Comparison of ENCODE assay signal across 8 cellular contexts in genomic region chr7:54839538-54840213, GRCh38.
DNase-seq lines count a peak whose midpoint lies in the region; ATAC-seq and TF ChIP-seq lines count a peak whose summit lies in the region.

No MANE protein-coding gene starts in this region.

- H4K20me1 ChIP-seq in SU-DHL-6 (ENCODE audit: low read depth, low read length) (no peaks in the 10 kb centered on the region; the same call in 1 of the 2 replicates), smooth muscle cell (ENCODE audit: low read depth) (no peaks in the 10 kb centered on the region)

- H3K27me3 ChIP-seq in SU-DHL-6 (ENCODE audit: low read length) (no peaks in the 10 kb centered on the region), cardiac muscle cell (no peaks in the 10 kb centered on the region), smooth muscle cell (ENCODE audit: low read depth) (no peaks in the 10 kb centered on the region)

- no peaks in the 10 kb centered on the region for H3K9me2 ChIP-seq in SU-DHL-6 (replicated peaks; ENCODE audit: insufficient read depth, low read length)

- H3K4me3 ChIP-seq in SU-DHL-6 (ENCODE audit: insufficient read depth, low read length, poor library complexity, severe bottlenecking) (no peak overlapping the region), cardiac muscle cell (no peak overlapping the region), smooth muscle cell (no peak overlapping the region)

- H2AFZ ChIP-seq in SU-DHL-6 (ENCODE audit: low read depth, low read length, severe bottlenecking) (no peak overlapping the region), smooth muscle cell (ENCODE audit: low read depth) (no peak overlapping the region)

- H3F3A ChIP-seq in SU-DHL-6 (ENCODE audit: insufficient read depth): no peaks in the 10 kb centered on the region
- no peaks in the 10 kb centered on the region for H3F3A ChIP-seq in smooth muscle cell (ENCODE audit: low read depth)

- no peak for ATAC-seq in HG02970 (IDR thresholded peaks at IDR 0.05; ENCODE audit: low FRiP score, unreplicated experiment)
- no peak for ATAC-seq in HG03097 (IDR thresholded peaks at IDR 0.05; ENCODE audit: low FRiP score, unreplicated experiment)

- DNase-seq in AG08395 (ENCODE audit: low spot score) (peak; percentile 77), H4 (ENCODE audit: low spot score) (peak; percentile 83), cardiac muscle cell (ENCODE audit: low read depth in 1 of 2, low spot score in 1 of 2) (peak; percentile 29 to 57), smooth muscle cell (lab: John Stamatoyannopoulos, UW; ENCODE audit: unreplicated experiment) (no peak), inferior parietal cortex (ENCODE audit: extremely low spot score) (no peak)

- H3K36me3 ChIP-seq in SU-DHL-6 (ENCODE audit: low read length): no peaks in the 10 kb centered on the region
- H3K36me3 ChIP-seq in cardiac muscle cell: no peaks in the 10 kb centered on the region
- H3K36me3 ChIP-seq in smooth muscle cell (ENCODE audit: low read depth): no peaks in the 10 kb centered on the region

- H3K9me3 ChIP-seq in SU-DHL-6 (ENCODE audit: insufficient read depth, low read length) (no peaks in the 10 kb centered on the region), cardiac muscle cell (ENCODE audit: low read depth) (no peaks in the 10 kb centered on the region), smooth muscle cell (replicated peaks; ENCODE audit: low read depth) (no peaks in the 10 kb centered on the region)

- H3K9ac ChIP-seq in SU-DHL-6 (ENCODE audit: low read length): no peak overlapping the region
- no peak overlapping the region for H3K9ac ChIP-seq in smooth muscle cell (ENCODE audit: low read depth)

- H3K4me2 ChIP-seq in SU-DHL-6 (ENCODE audit: low read depth, low read length, poor library complexity, severe bottlenecking) (no peak overlapping the region), smooth muscle cell (no peak overlapping the region)

- H3K4me1 ChIP-seq in cardiac muscle cell (ENCODE audit: low read depth): no peaks in the 10 kb centered on the region
- H3K4me1 ChIP-seq in smooth muscle cell (ENCODE audit: low read depth): peaks cover 5% of the 10 kb centered on the region

- 70% methylated on average over 10 of the region's 10 CpGs for WGBS in smooth muscle cell (ENCODE audit: low lambda C conversion rate)

- no peaks in the 10 kb centered on the region for H3K79me2 ChIP-seq in SU-DHL-6 (ENCODE audit: insufficient read depth, low read length)
- no peaks in the 10 kb centered on the region for H3K79me2 ChIP-seq in smooth muscle cell (ENCODE audit: low read depth)

- H3K27ac ChIP-seq in SU-DHL-6 (ENCODE audit: low read depth, low read length) (no peak overlapping the region), cardiac muscle cell (no peak overlapping the region), smooth muscle cell (ENCODE audit: low read depth) (no peak overlapping the region)

- TF ChIP-seq CTCF in SU-DHL-6 (IDR thresholded peaks at IDR 0.05; ENCODE audit: insufficient read depth, low read length, poor library complexity, severe bottlenecking) (peak; percentile 18), cardiac muscle cell (IDR thresholded peaks at IDR 0.05; ENCODE audit: low read depth, low read length) (peak; percentile 73), smooth muscle cell (IDR thresholded peaks at IDR 0.05; ENCODE audit: borderline replicate concordance, insufficient read depth, poor library complexity, severe bottlenecking) (peak; percentile 38)

Comparison
In these comparisons a context has a peak if more than half of its experiments do, and no peak if none do; other contexts are left out.
1. DNase-seq: peak in AG08395 (single experiment), H4 (single experiment) and cardiac muscle cell (2 of 2); none in smooth muscle cell (single experiment) and inferior parietal cortex (single experiment).
2. CTCF ChIP-seq: peak in every context shown above with its lines; median percentile 73 in cardiac muscle cell; 38 in smooth muscle cell; 18 in SU-DHL-6.